ENCODE assay signal across 26 cellular contexts in the genomic region with DNA sequence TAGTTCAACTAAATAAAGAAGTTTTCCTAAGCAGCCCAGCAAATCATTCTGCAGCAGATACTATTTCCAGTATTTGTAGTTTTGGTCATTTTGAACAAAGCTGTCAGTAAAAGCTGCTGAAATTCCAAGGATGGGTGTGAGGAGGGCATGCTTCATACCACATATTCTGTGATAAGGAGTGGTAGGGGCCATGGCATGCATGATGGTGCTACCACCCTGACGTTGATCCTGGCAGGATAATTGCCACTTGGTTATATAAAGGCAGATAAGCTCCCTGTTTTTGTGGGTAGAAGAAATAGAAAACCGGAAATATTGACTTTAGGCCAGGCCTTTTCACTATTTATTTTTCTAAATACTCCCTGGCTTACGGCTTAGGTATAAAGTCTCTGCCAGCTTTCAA. TPM values are rescaled to one million over a fixed set of nuclear protein-coding genes. Genes with fewer than 3 reads are reported as not detected.
DNase-seq lines count a peak whose midpoint lies in the region; ATAC-seq, FAIRE-seq and TF ChIP-seq lines count a peak whose summit lies in the region.
"Had no signal": no experiment of that assay in that cellular context is flagged by ENCODE, and none has a peak within 500 bp of the region (broad histone marks: within the 10 kb centered on the region; RNA-seq: fewer than 3 reads in every experiment).

No MANE protein-coding gene starts in this region.

- FAIRE-seq in HepG2 (lab: Jason Lieb, UNC): no peak
- FAIRE-seq: D721Med, HTR-8/SVneo had no signal

- intact Hi-C loops in HepG2 (cut with micrococcal nuclease; ENCODE audit: unreplicated experiment): no loop called here

- no peak overlapping the region for H3K4me3 Mint-ChIP-seq in activated naive CD4-positive, alpha-beta T cell treated with anti-CD3 and anti-CD28 coated beads, Interleukin-2, amount 50 U/mL, for 24 hours
- H3K4me3 Mint-ChIP-seq in naive thymus-derived CD8-positive, alpha-beta T cell: no peak overlapping the region
- H3K4me3 Mint-ChIP-seq: CD8-positive, alpha-beta memory T cell; GM23338; IgD-negative memory B cell had no signal

- no peak overlapping the region for H3K4me2 ChIP-seq in HepG2 (ENCODE audit: low read depth, low read length)
- H3K4me2 ChIP-seq: GM23338 had no signal

- CTCF ChIA-PET in HepG2 (lab: Yijun Ruan, JAX; ENCODE audit: low intra/inter-chr PET ratio, low total read pairs): no interaction called here

- ATAC-seq in activated naive CD4-positive, alpha-beta T cell treated with anti-CD3 and anti-CD28 coated beads, Interleukin-2, amount 50 U/mL, for 72 hours: no peak
- ATAC-seq in HepG2 (no peak), upper lobe of left lung (ENCODE audit: low FRiP score in 2 of 2) (peak in 1 of 2 donors; percentile 82), GM18870 (IDR thresholded peaks at IDR 0.05; ENCODE audit: unreplicated experiment) (no peak)
- ATAC-seq in naive thymus-derived CD8-positive, alpha-beta T cell: no peak
- ATAC-seq: GM23338, Right ventricle myocardium inferior had no signal

- POLR2A ChIA-PET in HepG2 (lab: Yijun Ruan, JAX): no interaction called here
- POLR2A ChIA-PET in naive thymus-derived CD8-positive, alpha-beta T cell (lab: Charles Lee): interaction anchor here (0.7 kb wide), 1 partner anchor 390 kb away, joined by 4 read pairs; no protein-coding TSS in a partner anchor

- H3K9me3 ChIP-seq in HepG2 (ENCODE audit: low read length): no peaks in the 10 kb centered on the region
- H3K9me3 ChIP-seq in upper lobe of left lung: no peaks in the 10 kb centered on the region
- H3K9me3 ChIP-seq: SJSA1 had no signal

- TF ChIP-seq EP300 in HepG2 (IDR thresholded peaks at IDR 0.05; ENCODE audit: low read depth in 2 of 2, low read length in 2 of 2): no peak
- TF ChIP-seq EP300 in HepG2 (CRISPR knock-in tag; IDR thresholded peaks at IDR 0.05; ENCODE audit: borderline replicate concordance): no peak
- no peak for TF ChIP-seq EP300 in upper lobe of left lung (IDR thresholded peaks at IDR 0.05)

- no peaks in the 10 kb centered on the region for H3K79me2 ChIP-seq in HepG2 (ENCODE audit: insufficient read depth, low read length)

- H3K36me3 ChIP-seq in HepG2 (replicated peaks in 1 of 2; ENCODE audit: control insufficient read depth in 1 of 2, insufficient read depth in 2 of 2, low read length in 2 of 2) (peaks cover 37 to 85% of the 10 kb centered on the region in 2 experiments), upper lobe of left lung (peaks cover 57 to 100% (median 86%) of the 10 kb centered on the region in 4 donors)

- H3K4me1 Mint-ChIP-seq in activated naive CD4-positive, alpha-beta T cell treated with anti-CD3 and anti-CD28 coated beads, Interleukin-2, amount 50 U/mL, for 24 hours: peaks cover 21% of the 10 kb centered on the region
- H3K4me1 Mint-ChIP-seq in naive thymus-derived CD8-positive, alpha-beta T cell: peaks cover 5 to 20% (median 11%) of the 10 kb centered on the region in 4 donors
- H3K4me1 Mint-ChIP-seq: GM23338 had no signal

- no peaks in the 10 kb centered on the region for H3K9me3 Mint-ChIP-seq in activated naive CD4-positive, alpha-beta T cell treated with anti-CD3 and anti-CD28 coated beads, Interleukin-2, amount 50 U/mL, for 24 hours
- no peaks in the 10 kb centered on the region for H3K9me3 Mint-ChIP-seq in activated naive CD4-positive, alpha-beta T cell treated with anti-CD3 and anti-CD28 coated beads, Interleukin-2, amount 50 U/mL, for 72 hours
- no peaks in the 10 kb centered on the region for H3K9me3 Mint-ChIP-seq in naive thymus-derived CD8-positive, alpha-beta T cell
- H3K9me3 Mint-ChIP-seq: CD8-positive, alpha-beta memory T cell; GM23338; IgD-negative memory B cell had no signal

- H2AFZ ChIP-seq in HepG2 (ENCODE audit: low read length): no peak overlapping the region
- H2AFZ ChIP-seq: GM23338 had no signal

- H3K27ac Mint-ChIP-seq in activated naive CD4-positive, alpha-beta T cell treated with anti-CD3 and anti-CD28 coated beads, Interleukin-2, amount 50 U/mL, for 24 hours: peak overlapping the region; percentile 79
- peak overlapping the region in 1 of 2 donors; percentile 0 for H3K27ac Mint-ChIP-seq in activated naive CD4-positive, alpha-beta T cell treated with anti-CD3 and anti-CD28 coated beads, Interleukin-2, amount 50 U/mL, for 72 hours
- H3K27ac Mint-ChIP-seq in naive thymus-derived CD8-positive, alpha-beta T cell: peak overlapping the region in 7 of 10 donors; percentile 4 to 77 (median 67)
- H3K27ac Mint-ChIP-seq: GM23338 had no signal

- H3K4me1 ChIP-seq in HepG2 (ENCODE audit: insufficient read depth, low read length) (no peaks in the 10 kb centered on the region), upper lobe of left lung (peaks cover 0 to 11% (median 0%) of the 10 kb centered on the region in 4 donors)

- no peak overlapping the region for H3K4me3 ChIP-seq in HepG2 (replicated peaks in 1 of 3; ENCODE audit: insufficient read depth in 1 of 3, low read depth in 2 of 3, low read length in 3 of 3)
- no peak overlapping the region for H3K4me3 ChIP-seq in upper lobe of left lung
- H3K4me3 ChIP-seq: GM23338, SJSA1 had no signal

- 91% methylated on average over 3 of the region's 3 CpGs for WGBS in HepG2 (ENCODE audit: low lambda C conversion rate)
- WGBS in upper lobe of left lung, 2 donors: 64 to 65% methylated on average over 3 of the region's 3 CpGs

- TF ChIP-seq RAD21 in HepG2 (CRISPR knock-in tag; IDR thresholded peaks at IDR 0.05): no peak

- no peak overlapping the region for H3K27ac ChIP-seq in HepG2 (ENCODE audit: extremely low read length, insufficient read depth, low read length)
- H3K27ac ChIP-seq in upper lobe of left lung: peak overlapping the region in 3 of 4 donors; percentile 32 to 66 (median 40)
- H3K27ac ChIP-seq: SJSA1 had no signal

- no peak for DNase-seq in activated naive CD4-positive, alpha-beta T cell treated with anti-CD3 and anti-CD28 coated beads, Interleukin-2, amount 50 U/mL, for 72 hours (ENCODE audit: low spot score in 2 of 2)
- DNase-seq in HepG2 (ENCODE audit: low spot score) (no peak), upper lobe of left lung (no peak), NCI-H2107 (lab: John Stamatoyannopoulos, UW) (no peak)
- no peak for DNase-seq in naive thymus-derived CD8-positive, alpha-beta T cell
- DNase-seq in activated CD4-positive, CD25-positive, alpha-beta regulatory T cell (lab: John Stamatoyannopoulos, UW): no peak
- DNase-seq: AML-193; C1 segment of cervical spinal cord; CD8-positive, alpha-beta memory T cell; DMS53; GF-D8; HCEC 1CT; MV-4-11; NCI-H1105 treated with DMSO at 0.1 percent for 48 hours; NCI-H2029 treated with DMSO at 0.1 percent for 48 hours; NCI-H2171 treated with DMSO at 0.1 percent for 48 hours; NCI-H446; NCI-H526 had no signal

- in situ Hi-C loops in HepG2 (cut with HindIII; ENCODE audit: extremely low pct_ligation_motif_present, low pct_unique_long_range_greater_than_20kb): no loop called here

- no peaks in the 10 kb centered on the region for H3K27me3 Mint-ChIP-seq in activated naive CD4-positive, alpha-beta T cell treated with anti-CD3 and anti-CD28 coated beads, Interleukin-2, amount 50 U/mL, for 24 hours
- H3K27me3 Mint-ChIP-seq in naive thymus-derived CD8-positive, alpha-beta T cell: no peaks in the 10 kb centered on the region
- H3K27me3 Mint-ChIP-seq: CD8-positive, alpha-beta memory T cell; IgD-negative memory B cell had no signal

- no TSS peak for BruUV-seq in HepG2 (replicated peaks; lab: Mats Ljungman, UMichigan)

- TF ChIP-seq POLR2A in HepG2 (IDR thresholded peaks at IDR 0.05; ENCODE audit: insufficient read depth in 1 of 2, low read depth in 2 of 2, low read length in 2 of 2): no peak
- no peak for TF ChIP-seq POLR2A in upper lobe of left lung (IDR thresholded peaks at IDR 0.05)

- H4K20me1 ChIP-seq in HepG2 (ENCODE audit: insufficient read depth, low read length): no peaks in the 10 kb centered on the region

- H3K27me3 ChIP-seq in HepG2 (ENCODE audit: control insufficient read depth in 1 of 2, insufficient read depth in 2 of 2, low read length in 2 of 2) (no peaks in the 10 kb centered on the region), upper lobe of left lung (no peaks in the 10 kb centered on the region)
- H3K27me3 ChIP-seq: SJSA1 had no signal

- H3K36me3 Mint-ChIP-seq in activated naive CD4-positive, alpha-beta T cell treated with anti-CD3 and anti-CD28 coated beads, Interleukin-2, amount 50 U/mL, for 24 hours: peaks cover 16% of the 10 kb centered on the region
- peaks cover 5 to 30% of the 10 kb centered on the region in 2 donors for H3K36me3 Mint-ChIP-seq in activated naive CD4-positive, alpha-beta T cell treated with anti-CD3 and anti-CD28 coated beads, Interleukin-2, amount 50 U/mL, for 72 hours
- peaks cover 6 to 94% (median 36%) of the 10 kb centered on the region in 3 donors for H3K36me3 Mint-ChIP-seq in naive thymus-derived CD8-positive, alpha-beta T cell

- H3K9ac ChIP-seq in HepG2 (ENCODE audit: insufficient read depth, low read depth, low read length): no peak overlapping the region

- no peak for TF ChIP-seq CTCF in HepG2 (CRISPR knock-in tag; IDR thresholded peaks at IDR 0.05)
- TF ChIP-seq CTCF in upper lobe of left lung (IDR thresholded peaks at IDR 0.05): no peak

RNA-seq across cellular contexts. Expression of gene L3MBTL2, which starts 33.1 kb away (rescaled TPM):
- 10 to 100 TPM; 30.5 to 34.4 TPM for total RNA-seq in activated naive CD4-positive, alpha-beta T cell treated with anti-CD3 and anti-CD28 coated beads, Interleukin-2, amount 50 U/mL, for 72 hours
- total RNA-seq in HepG2 (2016; rRNA removed; fragmentation: Illumina TruSeq; extraction: Trizol): 33.7 and 37.6 TPM in 2 replicates
- total RNA-seq in HepG2 (2016; cell fraction: cytosol; rRNA removed; fragmentation: Illumina TruSeq; extraction: Trizol; ENCODE audit: low read depth): 2.0 and 2.6 TPM in 2 replicates
- 33.9 and 35.3 TPM in 2 replicates for total RNA-seq in HepG2 (2016; cell fraction: insoluble cytoplasmic fraction; rRNA removed; fragmentation: Illumina TruSeq; extraction: Trizol)
- 9.5 and 10.0 TPM in 2 replicates for total RNA-seq in HepG2 (2016; cell fraction: membrane; rRNA removed; fragmentation: Illumina TruSeq; extraction: Trizol)
- total RNA-seq in HepG2 (2016; cell fraction: nucleus; rRNA removed; fragmentation: Illumina TruSeq; extraction: Trizol): 18.8 and 19.9 TPM in 2 replicates
- 13.8 and 15.2 TPM in 2 replicates for polyA plus RNA-seq in HepG2 (2011; rRNA removed)
- polyA plus RNA-seq in HepG2 (2011; cell fraction: cytosol; rRNA removed): 11.1 and 12.2 TPM in 2 replicates
- polyA plus RNA-seq in HepG2 (2011; cell fraction: nucleus; rRNA removed): 22.6 and 24.9 TPM in 2 replicates
- 8.5 and 9.8 TPM in 2 replicates for polyA plus RNA-seq in HepG2 (2012)
- 1.4 and 1.9 TPM in 2 replicates for polyA plus RNA-seq in HepG2 (2016; cell fraction: cytosol; fragmentation: Illumina TruSeq; extraction: Trizol; ENCODE audit: low read depth)
- polyA plus RNA-seq in HepG2 (2016; cell fraction: insoluble cytoplasmic fraction; fragmentation: Illumina TruSeq; extraction: Trizol; ENCODE audit: low read depth): 23.7 and 29.8 TPM in 2 replicates
- polyA plus RNA-seq in HepG2 (2016; cell fraction: membrane; fragmentation: Illumina TruSeq; extraction: Trizol; ENCODE audit: low read depth): 4.5 and 4.6 TPM in 2 replicates
- polyA plus RNA-seq in HepG2 (2016; cell fraction: nucleus; fragmentation: Illumina TruSeq; extraction: Trizol; ENCODE audit: insufficient read depth, low read depth): 29.0 and 31.3 TPM in 2 replicates
- polyA minus RNA-seq in HepG2 (2011; rRNA and poly(A)+ RNA removed; ENCODE audit: low replicate concordance): 21.4 and 43.9 TPM in 2 replicates
- 8.2 and 8.3 TPM in 2 replicates for polyA minus RNA-seq in HepG2 (2011; cell fraction: cytosol; rRNA and poly(A)+ RNA removed)
- 10.6 and 11.2 TPM in 2 replicates for polyA minus RNA-seq in HepG2 (2011; cell fraction: nucleus; rRNA and poly(A)+ RNA removed)
- total RNA-seq in naive thymus-derived CD8-positive, alpha-beta T cell: 10 to 100 TPM; 42.2 to 44.2 TPM
- 10 to 100 TPM; 27.5 to 39.9 (median 34.0) TPM for polyA plus RNA-seq in naive thymus-derived CD8-positive, alpha-beta T cell
- total RNA-seq in upper lobe of left lung: 10 to 100 TPM; 15.4 to 38.8 (median 24.7) TPM
